Comparison of ENCODE assay signal across 15 cellular contexts in the genomic region with DNA sequence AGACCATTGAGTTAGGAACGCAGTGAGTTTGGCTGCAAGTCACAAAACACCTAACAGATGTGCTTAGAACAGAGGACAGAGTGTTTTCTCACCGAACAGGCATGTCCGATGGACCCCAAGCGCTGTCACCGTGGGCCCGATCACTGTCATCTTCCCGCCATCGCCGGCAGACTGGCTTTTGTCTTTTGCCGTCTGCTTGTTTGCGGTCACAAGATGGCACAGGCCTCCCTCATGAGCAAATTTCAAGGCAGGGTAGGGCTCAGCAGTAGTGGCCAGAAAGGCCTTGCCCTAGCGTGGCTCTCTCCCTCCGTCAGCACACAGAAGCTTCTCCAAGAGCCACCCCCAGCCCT. TPM values are rescaled to one million over a fixed set of nuclear protein-coding genes. Genes with fewer than 3 reads are reported as not detected.
A peak's percentile ranks its signal among the peaks of the same experiment; 100 is the strongest.
DNase-seq lines count a peak whose midpoint lies in the region; ATAC-seq and TF ChIP-seq lines count a peak whose summit lies in the region.
"Had no signal": no experiment of that assay in that cellular context is flagged by ENCODE, and none has a peak within 500 bp of the region (broad histone marks: within the 10 kb centered on the region; RNA-seq: fewer than 3 reads in every experiment).

No MANE protein-coding gene starts in this region.

- intact Hi-C loops in natural killer cell (cut with micrococcal nuclease) = no loop called here
- intact Hi-C loops in upper lobe of right lung (cut with DNase I) = no loop called here
- intact Hi-C loops in left ventricle myocardium superior (cut with micrococcal nuclease) = no loop called here

- H2BK12ac ChIP-seq in neuronal stem cell (ENCODE audit: low read length) = no peak overlapping the region

- H4K91ac ChIP-seq in neuronal stem cell (ENCODE audit: low read depth, low read length, poor library complexity) = no peak overlapping the region

- peaks cover 4% of the 10 kb centered on the region for H3K79me1 ChIP-seq in neuronal stem cell (ENCODE audit: low read depth, low read length)

- H2BK15ac ChIP-seq in neuronal stem cell (ENCODE audit: low read length) = no peak overlapping the region

- H3K27me3 ChIP-seq in neuronal stem cell (ENCODE audit: control insufficient read depth in 3 of 3, insufficient read depth in 3 of 3, low read depth in 1 of 3, low read length in 3 of 3) (no peaks in the 10 kb centered on the region), upper lobe of right lung (no peaks in the 10 kb centered on the region)

- H3K36me3 ChIP-seq in neuronal stem cell (replicated peaks in 1 of 2; ENCODE audit: control insufficient read depth in 2 of 2, insufficient read depth in 2 of 2, low read length in 2 of 2) = peaks cover 9 to 34% of the 10 kb centered on the region in 2 donors
- H3K36me3 ChIP-seq in upper lobe of right lung = peaks cover 36% of the 10 kb centered on the region

- no peak overlapping the region for H3K27ac Mint-ChIP-seq in natural killer cell treated with Interleukin-12 subunit alpha and Interleukin-12 subunit beta and Interleukin-15 and Interleukin-18, amount 100 ng/mL, for 72 hours
- no peak overlapping the region for H3K27ac Mint-ChIP-seq in natural killer cell
- H3K27ac Mint-ChIP-seq: CD4-positive, alpha-beta T cell had no signal

- H3K14ac ChIP-seq in neuronal stem cell (ENCODE audit: low read length) = no peak overlapping the region

- WGBS in neuronal stem cell (ENCODE audit: extremely low coverage in 2 of 2, insufficient read length in 2 of 2, insufficient replicate concordance in 1 of 2), 2 donors = no CpG with 5 or more reads among the region's 13 CpGs

- ATAC-seq in natural killer cell treated with Interleukin-12 subunit alpha and Interleukin-12 subunit beta and Interleukin-15 and Interleukin-18, amount 100 ng/mL, for 72 hours = no peak
- ATAC-seq in natural killer cell (no peak), upper lobe of right lung (no peak), left ventricle myocardium superior (no peak), GM18907 (IDR thresholded peaks at IDR 0.05; ENCODE audit: unreplicated experiment) (no peak)

- H3K4ac ChIP-seq in neuronal stem cell (ENCODE audit: low read length) = no peak overlapping the region

- no peak overlapping the region for H2AK5ac ChIP-seq in neuronal stem cell (ENCODE audit: low read depth, low read length)

- H3K23ac ChIP-seq in neuronal stem cell (ENCODE audit: low read depth, low read length, poor library complexity) = no peak overlapping the region

- H3K18ac ChIP-seq in neuronal stem cell (ENCODE audit: low read length) = no peak overlapping the region

- no peak for TF ChIP-seq CTCF in natural killer cell (IDR thresholded peaks at IDR 0.05)
- TF ChIP-seq CTCF in upper lobe of right lung (IDR thresholded peaks at IDR 0.05) = no peak

- H3K9ac ChIP-seq in neuronal stem cell (ENCODE audit: low read depth, low read length, poor library complexity) = peak overlapping the region; percentile 60

- peaks cover 6% of the 10 kb centered on the region for H3K36me3 Mint-ChIP-seq in natural killer cell treated with Interleukin-12 subunit alpha and Interleukin-12 subunit beta and Interleukin-15 and Interleukin-18, amount 100 ng/mL, for 72 hours
- H3K36me3 Mint-ChIP-seq in natural killer cell = peaks cover 7% of the 10 kb centered on the region

- H3K4me1 ChIP-seq in neuronal stem cell (ENCODE audit: control insufficient read depth in 2 of 2, insufficient read depth in 1 of 2, low read depth in 1 of 2, low read length in 2 of 2) (no peaks in the 10 kb centered on the region), upper lobe of right lung (no peaks in the 10 kb centered on the region)
- H3K4me1 ChIP-seq: A549, Caco-2 had no signal

- H3K4me3 ChIP-seq in neuronal stem cell (ENCODE audit: low read length in 2 of 2) = no peak overlapping the region
- no peak overlapping the region for H3K4me3 ChIP-seq in upper lobe of right lung
- H3K4me3 ChIP-seq: A549 had no signal

- H3K27ac ChIP-seq in neuronal stem cell (replicated peaks; ENCODE audit: low read length) = no peak overlapping the region
- no peak overlapping the region for H3K27ac ChIP-seq in upper lobe of right lung
- H3K27ac ChIP-seq: 22Rv1, A549, C4-2B had no signal

- no peak overlapping the region for H2AFZ ChIP-seq in neuronal stem cell (ENCODE audit: low read length)

- H2BK5ac ChIP-seq in neuronal stem cell (ENCODE audit: low read length) = peak overlapping the region; percentile 53

- peaks cover 0 to 3% of the 10 kb centered on the region in 2 donors for H3K4me1 Mint-ChIP-seq in natural killer cell treated with Interleukin-12 subunit alpha and Interleukin-12 subunit beta and Interleukin-15 and Interleukin-18, amount 100 ng/mL, for 72 hours (ENCODE audit: low read depth in 2 of 2)
- no peaks in the 10 kb centered on the region for H3K4me1 Mint-ChIP-seq in natural killer cell

- no peaks in the 10 kb centered on the region for H3K9me3 Mint-ChIP-seq in natural killer cell treated with Interleukin-12 subunit alpha and Interleukin-12 subunit beta and Interleukin-15 and Interleukin-18, amount 100 ng/mL, for 72 hours
- no peaks in the 10 kb centered on the region for H3K9me3 Mint-ChIP-seq in natural killer cell
- H3K9me3 Mint-ChIP-seq: CD4-positive, alpha-beta T cell had no signal

- peak; percentile 60 for DNase-seq in natural killer cell treated with Interleukin-12 subunit alpha and Interleukin-12 subunit beta and Interleukin-15 and Interleukin-18, amount 100 ng/mL, for 72 hours (ENCODE audit: low spot score)
- no peak for DNase-seq in natural killer cell
- no peak for DNase-seq in neuronal stem cell (ENCODE audit: low spot score)
- DNase-seq in upper lobe of right lung = peak; percentile 43
- no peak for DNase-seq in left ventricle myocardium superior
- no peak for DNase-seq in NCI-H2171 (lab: John Stamatoyannopoulos, UW)
- DNase-seq: AML-193; Caco-2; CD4-positive, alpha-beta T cell; GOT3; IMR-90 had no signal

- no peak overlapping the region for H3K4me2 ChIP-seq in neuronal stem cell (ENCODE audit: insufficient read depth, low read length, poor library complexity, severe bottlenecking)
- H3K4me2 ChIP-seq: A549 had no signal

- no peak overlapping the region for H3K4me3 Mint-ChIP-seq in natural killer cell treated with Interleukin-12 subunit alpha and Interleukin-12 subunit beta and Interleukin-15 and Interleukin-18, amount 100 ng/mL, for 72 hours
- no peak overlapping the region for H3K4me3 Mint-ChIP-seq in natural killer cell
- H3K4me3 Mint-ChIP-seq: CD4-positive, alpha-beta T cell had no signal

- no peak overlapping the region for H4K8ac ChIP-seq in neuronal stem cell (ENCODE audit: low read depth, low read length)

- H2BK120ac ChIP-seq in neuronal stem cell (ENCODE audit: low read depth, low read length) = no peak overlapping the region

- H3K27me3 Mint-ChIP-seq in natural killer cell treated with Interleukin-12 subunit alpha and Interleukin-12 subunit beta and Interleukin-15 and Interleukin-18, amount 100 ng/mL, for 72 hours = no peaks in the 10 kb centered on the region
- H3K27me3 Mint-ChIP-seq in natural killer cell (ENCODE audit: low read depth in 2 of 2) = no peaks in the 10 kb centered on the region
- H3K27me3 Mint-ChIP-seq: CD4-positive, alpha-beta T cell had no signal

- H3K9me3 ChIP-seq in neuronal stem cell (replicated peaks in 1 of 2; ENCODE audit: control insufficient read depth in 2 of 2, insufficient read depth in 1 of 2, low read depth in 1 of 2, low read length in 2 of 2) (no peaks in the 10 kb centered on the region), upper lobe of right lung (no peaks in the 10 kb centered on the region)
- H3K9me3 ChIP-seq: A549, Caco-2 had no signal

RNA-seq across cellular contexts. Expression of gene MRFAP1, which starts 21.4 kb away (rescaled TPM):
- total RNA-seq in natural killer cell treated with Interleukin-12 subunit alpha and Interleukin-12 subunit beta and Interleukin-15 and Interleukin-18, amount 100 ng/mL, for 72 hours = 100 to 1,000 TPM; 102 to 123 TPM
- 100 to 1,000 TPM; 105 to 146 (median 146) TPM for total RNA-seq in natural killer cell
- 198 TPM for polyA plus RNA-seq in neuronal stem cell (2013, experiment 1 of 2)
- polyA plus RNA-seq in neuronal stem cell (2013, experiment 2 of 2) = 203 TPM
- 235 TPM for total RNA-seq in upper lobe of right lung
- total RNA-seq in left ventricle myocardium superior = 226 TPM

RNA-seq across cellular contexts. Expression of gene MAN2B2, which starts 44.1 kb away (rescaled TPM):
- total RNA-seq in natural killer cell treated with Interleukin-12 subunit alpha and Interleukin-12 subunit beta and Interleukin-15 and Interleukin-18, amount 100 ng/mL, for 72 hours = 10 to 100 TPM; 23.8 to 30.7 TPM
- total RNA-seq in natural killer cell = 10 to 100 TPM; 34.5 to 47.8 (median 39.0) TPM
- polyA plus RNA-seq in neuronal stem cell (2013, experiment 1 of 2) = 3.9 TPM
- 4.0 TPM for polyA plus RNA-seq in neuronal stem cell (2013, experiment 2 of 2)
- total RNA-seq in upper lobe of right lung = 39.6 TPM
- total RNA-seq in left ventricle myocardium superior = 17.7 TPM

Comparison
In these comparisons a context has a peak if more than half of its experiments do, and no peak if none do; other contexts are left out.
1. DNase-seq: peak in natural killer cell treated with Interleukin-12 subunit alpha and Interleukin-12 subunit beta and Interleukin-15 and Interleukin-18, amount 100 ng/mL, for 72 hours (single experiment) and upper lobe of right lung (single experiment); none in natural killer cell (single experiment), neuronal stem cell (single experiment), left ventricle myocardium superior (single experiment) and NCI-H2171 (single experiment).